Comparison of ENCODE assay signal across 10 cellular contexts in the genomic region with DNA sequence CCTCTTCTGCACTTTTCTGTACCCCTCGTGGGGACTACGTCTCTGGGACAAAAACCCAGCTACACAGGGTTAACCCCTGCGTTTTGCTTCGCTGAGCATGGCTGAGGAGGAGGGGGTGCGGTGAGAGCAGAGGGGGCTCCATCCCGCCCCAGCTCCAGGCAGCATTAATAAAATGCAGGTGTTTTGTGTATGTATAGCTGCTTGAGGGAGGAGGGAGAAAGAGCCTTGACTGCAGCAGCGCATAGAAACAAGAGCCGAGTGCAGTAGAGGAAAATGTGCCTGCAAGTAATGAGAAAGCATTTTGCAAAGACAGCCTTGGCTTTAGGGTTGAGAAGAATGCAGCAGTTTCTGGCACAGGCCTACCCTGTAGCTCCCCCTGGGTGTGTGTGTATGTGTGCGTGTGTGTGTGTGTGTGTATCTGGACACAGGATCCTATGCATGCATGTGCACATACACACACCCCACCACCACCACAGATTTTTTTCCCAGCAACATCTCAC.
A peak's percentile ranks its signal among the peaks of the same experiment; 100 is the strongest.
DNase-seq lines count a peak whose midpoint lies in the region; FAIRE-seq and TF ChIP-seq lines count a peak whose summit lies in the region.
"Had no signal": no experiment of that assay in that cellular context is flagged by ENCODE, and none has a peak within 500 bp of the region (broad histone marks: within the 10 kb centered on the region; RNA-seq: fewer than 3 reads in every experiment).

No MANE protein-coding gene starts in this region.

- H3K4me1 Mint-ChIP-seq in activated T-helper 2 cell treated with anti-CD3 and anti-CD28 coated beads, Interferon-gamma antibody, Interleukin-2, Interleukin-4, amounts not matched to agents 10 μg/mL and 5 μg/mL and 100 μg/mL, durations not matched to agents 14 hours and 24 hours and 36 hours (ENCODE audit: low read depth) = peaks cover 31% of the 10 kb centered on the region

- no peaks in the 10 kb centered on the region for H3K27me3 Mint-ChIP-seq in activated T-helper 2 cell treated with anti-CD3 and anti-CD28 coated beads, Interferon-gamma antibody, Interleukin-2, Interleukin-4, amounts not matched to agents 10 μg/mL and 5 μg/mL and 100 μg/mL, durations not matched to agents 14 hours and 24 hours and 36 hours (ENCODE audit: low read depth)

- peak; percentile 67 for DNase-seq in AG04449 (ENCODE audit: low read depth, low spot score)
- DNase-seq in germinal center (ENCODE audit: low spot score) = no peak
- no peak for DNase-seq in small intestine
- DNase-seq in pons (ENCODE audit: low spot score) = no peak
- no peak for DNase-seq in activated T-helper 2 cell treated with anti-CD3 and anti-CD28 coated beads, Interferon-gamma antibody, Interleukin-2, Interleukin-4, amounts not matched to agents 10 μg/mL and 5 μg/mL and 100 μg/mL, durations not matched to agents 14 hours and 24 hours and 36 hours (ENCODE audit: low spot score)
- DNase-seq: activated CD8-positive, alpha-beta memory T cell treated with anti-CD3 and anti-CD28 coated beads for 24 hours; NCI-H1417 treated with DMSO at 0.1 percent for 48 hours had no signal

- H3K27ac ChIP-seq in mesodermal cell (ENCODE audit: low read depth, low read length, severe bottlenecking) (peak overlapping the region; percentile 10), small intestine (ENCODE audit: low read depth in 1 of 2, low read length in 1 of 2) (no peak overlapping the region)

- FAIRE-seq in small intestine (lab: Jason Lieb, UNC) = no peak

- no peak overlapping the region for H3K4me3 Mint-ChIP-seq in activated T-helper 2 cell treated with anti-CD3 and anti-CD28 coated beads, Interferon-gamma antibody, Interleukin-2, Interleukin-4, amounts not matched to agents 10 μg/mL and 5 μg/mL and 100 μg/mL, durations not matched to agents 14 hours and 24 hours and 36 hours (ENCODE audit: low read depth)

- no peak overlapping the region for H3K27ac Mint-ChIP-seq in activated T-helper 2 cell treated with anti-CD3 and anti-CD28 coated beads, Interferon-gamma antibody, Interleukin-2, Interleukin-4, amounts not matched to agents 10 μg/mL and 5 μg/mL and 100 μg/mL, durations not matched to agents 14 hours and 24 hours and 36 hours

- peaks cover 54% of the 10 kb centered on the region for H3K4me1 ChIP-seq in mesodermal cell (ENCODE audit: control insufficient read depth, insufficient read depth, low read length, poor library complexity, severe bottlenecking)
- no peaks in the 10 kb centered on the region for H3K4me1 ChIP-seq in small intestine (ENCODE audit: control insufficient read depth in 2 of 2, insufficient read depth in 1 of 2, low read depth in 1 of 2, low read length in 1 of 2)

- POLR2A ChIA-PET in AG04449 (lab: Yijun Ruan, JAX) = interaction anchor here (1.4 to 5.8 kb wide), 3 partner anchors 90 to 102 kb away, joined by 6 to 41 read pairs (median 8); partner anchors contain the start of gene ZFP36L1

- no peaks in the 10 kb centered on the region for H3K9me3 Mint-ChIP-seq in activated T-helper 2 cell treated with anti-CD3 and anti-CD28 coated beads, Interferon-gamma antibody, Interleukin-2, Interleukin-4, amounts not matched to agents 10 μg/mL and 5 μg/mL and 100 μg/mL, durations not matched to agents 14 hours and 24 hours and 36 hours

- no peak overlapping the region for H3K4me3 ChIP-seq in AG04449 (ENCODE audit: low read depth, low read length)
- no peak overlapping the region for H3K4me3 ChIP-seq in GM12875 (ENCODE audit: low read depth, low read length)
- H3K4me3 ChIP-seq in WI38 (ENCODE audit: low read depth, low read length) = no peak overlapping the region
- no peak overlapping the region for H3K4me3 ChIP-seq in mesodermal cell (ENCODE audit: extremely low read depth, insufficient read depth, low read length, poor library complexity, severe bottlenecking)
- H3K4me3 ChIP-seq in small intestine (ENCODE audit: low read depth in 1 of 2, low read length in 2 of 2) = no peak overlapping the region

- no peaks in the 10 kb centered on the region for H3K27me3 ChIP-seq in small intestine (ENCODE audit: control insufficient read depth in 2 of 2, insufficient read depth in 2 of 2, low read length in 2 of 2)

- no peaks in the 10 kb centered on the region for H3K36me3 Mint-ChIP-seq in activated T-helper 2 cell treated with anti-CD3 and anti-CD28 coated beads, Interferon-gamma antibody, Interleukin-2, Interleukin-4, amounts not matched to agents 10 μg/mL and 5 μg/mL and 100 μg/mL, durations not matched to agents 14 hours and 24 hours and 36 hours (ENCODE audit: low read depth)

- intact Hi-C loops in activated T-helper 2 cell treated with anti-CD3 and anti-CD28 coated beads, Interferon-gamma antibody, Interleukin-2, Interleukin-4, amounts not matched to agents 10 μg/mL and 5 μg/mL and 100 μg/mL, durations not matched to agents 14 hours and 24 hours and 36 hours (cut with micrococcal nuclease) = no loop called here

- CTCF ChIA-PET in AG04449 (lab: Yijun Ruan, JAX) = interaction anchor here (0.6 to 1.7 kb wide), 8 partner anchors 48 to 440 kb away, joined by 3 to 11 read pairs (median 3); no protein-coding TSS in a partner anchor

- no peaks in the 10 kb centered on the region for H3K9me3 ChIP-seq in mesodermal cell (ENCODE audit: control insufficient read depth, low read length)
- H3K9me3 ChIP-seq in small intestine (ENCODE audit: control insufficient read depth, low read depth) = no peaks in the 10 kb centered on the region

- TF ChIP-seq CTCF in AG04449 (IDR thresholded peaks at IDR 0.05; ENCODE audit: insufficient read depth, low read length, missing control alignments) (peak; percentile 4), GM12875 (IDR thresholded peaks at IDR 0.05; ENCODE audit: borderline replicate concordance, insufficient read depth, low read depth, low read length) (0 out of 2 replicates have a peak, but pooled peaks have one; percentile 8), WI38 (IDR thresholded peaks at IDR 0.05; ENCODE audit: low read depth, low read length) (0 out of 2 replicates have a peak, but pooled peaks have one; percentile 5)

- H3K36me3 ChIP-seq in mesodermal cell (ENCODE audit: control insufficient read depth, insufficient read depth, low read length) = no peaks in the 10 kb centered on the region
- H3K36me3 ChIP-seq in small intestine (ENCODE audit: control insufficient read depth in 2 of 2, insufficient read depth in 2 of 2, low read length in 2 of 2) = no peaks in the 10 kb centered on the region

- 46 to 62% methylated on average over 7 of the region's 9 CpGs for whole genome bisulfite sequencing in mesodermal cell (ENCODE audit: insufficient coverage in 2 of 2), 2 experiments
- WGBS in small intestine, 3 donors = 55 to 72% (median 70%) methylated on average over 9 of the region's 9 CpGs
